11 cellular contexts compared by ENCODE assay signal in genomic region chr3:131831608-131832007, GRCh38.
"Had no signal": no experiment of that assay in that cellular context is flagged by ENCODE, and none has a peak within 500 bp of the region (broad histone marks: within the 10 kb centered on the region; RNA-seq: fewer than 3 reads in every experiment).

No MANE protein-coding gene starts in this region.

- DNase-seq: GM23248, GOT3, H7, H9, HCEC 1CT, HFFc6 had no signal

- H3K4me3 ChIP-seq: GM23248, GM23338, HAP-1 had no signal

- ATAC-seq: GM23338, HCT116 had no signal

- H3K36me3 ChIP-seq: HAP-1 had no signal

- H2AFZ ChIP-seq: GM23248, GM23338 had no signal

- H3K9ac ChIP-seq: GM23248 had no signal

- H3K4me2 ChIP-seq: GM23338 had no signal

- H3K27ac ChIP-seq: GM23248 had no signal

- FAIRE-seq: H1, H54 had no signal

- H3K9me3 ChIP-seq: HAP-1 had no signal
